Comparison of ENCODE assay signal across 21 cellular contexts in genomic region chr11:12226093-12226492, GRCh38.
DNase-seq lines count a peak whose midpoint lies in the region; ATAC-seq, FAIRE-seq and TF ChIP-seq lines count a peak whose summit lies in the region.
"Had no signal": no experiment of that assay in that cellular context is flagged by ENCODE, and none has a peak within 500 bp of the region (broad histone marks: within the 10 kb centered on the region; RNA-seq: fewer than 3 reads in every experiment).

No MANE protein-coding gene starts in this region.

- WGBS in body of pancreas, 2 donors, result 91 to 96% methylated on average over 8 of the region's 8 CpGs

- no peak for FAIRE-seq in H54 (lab: Jason Lieb, UNC)

- intact Hi-C loops in dendritic cell treated with granulocyte-macrophage colony-stimulating factor and Interleukin-4, amounts not matched to agents 40 ng/mL and 50 ng/mL, for 4 days (cut with micrococcal nuclease), result no loop called here
- intact Hi-C loops in body of pancreas (cut with DNase I), result no loop called here

- H3K9me3 ChIP-seq in thoracic aorta, result no peaks in the 10 kb centered on the region
- H3K9me3 ChIP-seq in body of pancreas, result no peaks in the 10 kb centered on the region
- H3K9me3 ChIP-seq: right lobe of liver had no signal

- H3K27me3 Mint-ChIP-seq in T-cell, result no peaks in the 10 kb centered on the region
- no peaks in the 10 kb centered on the region for H3K27me3 Mint-ChIP-seq in dendritic cell treated with granulocyte-macrophage colony-stimulating factor and Interleukin-4, amounts not matched to agents 40 ng/mL and 50 ng/mL, for 4 days

- H3K9me3 Mint-ChIP-seq in activated naive CD4-positive, alpha-beta T cell treated with anti-CD3 and anti-CD28 coated beads, Interleukin-2, amount 50 U/mL, for 72 hours, result peaks cover 0 to 5% of the 10 kb centered on the region in 2 donors
- H3K9me3 Mint-ChIP-seq in T-cell, result no peaks in the 10 kb centered on the region
- H3K9me3 Mint-ChIP-seq in dendritic cell treated with granulocyte-macrophage colony-stimulating factor and Interleukin-4, amounts not matched to agents 40 ng/mL and 50 ng/mL, for 4 days, result no peaks in the 10 kb centered on the region
- H3K9me3 Mint-ChIP-seq: memory B cell had no signal

- H3K4me3 ChIP-seq in thoracic aorta, result no peak overlapping the region
- H3K4me3 ChIP-seq in body of pancreas, result no peak overlapping the region
- H3K4me3 ChIP-seq: right lobe of liver had no signal

- peaks cover 47 to 48% (median 47%) of the 10 kb centered on the region in 3 donors for H3K4me1 Mint-ChIP-seq in T-cell
- H3K4me1 Mint-ChIP-seq in dendritic cell treated with granulocyte-macrophage colony-stimulating factor and Interleukin-4, amounts not matched to agents 40 ng/mL and 50 ng/mL, for 4 days (ENCODE audit: low read depth), result peaks cover 45% of the 10 kb centered on the region

- H3K27ac Mint-ChIP-seq in activated naive CD4-positive, alpha-beta T cell treated with anti-CD3 and anti-CD28 coated beads, Interleukin-2, amount 50 U/mL, for 72 hours, result peak overlapping the region; percentile 22 to 26
- H3K27ac Mint-ChIP-seq in T-cell, result peak overlapping the region; percentile 23 to 65
- H3K27ac Mint-ChIP-seq in dendritic cell treated with granulocyte-macrophage colony-stimulating factor and Interleukin-4, amounts not matched to agents 40 ng/mL and 50 ng/mL, for 4 days, result peak overlapping the region; percentile 41
- H3K27ac Mint-ChIP-seq: memory B cell had no signal

- H3K36me3 Mint-ChIP-seq in activated naive CD4-positive, alpha-beta T cell treated with anti-CD3 and anti-CD28 coated beads, Interleukin-2, amount 50 U/mL, for 72 hours, result peaks cover 14 to 61% of the 10 kb centered on the region in 2 donors
- peaks cover 31% of the 10 kb centered on the region for H3K36me3 Mint-ChIP-seq in T-cell
- H3K36me3 Mint-ChIP-seq in dendritic cell treated with granulocyte-macrophage colony-stimulating factor and Interleukin-4, amounts not matched to agents 40 ng/mL and 50 ng/mL, for 4 days (ENCODE audit: low read depth), result peaks cover 91% of the 10 kb centered on the region
- H3K36me3 Mint-ChIP-seq: memory B cell had no signal

- H3K4me3 Mint-ChIP-seq in T-cell, result no peak overlapping the region
- no peak overlapping the region for H3K4me3 Mint-ChIP-seq in dendritic cell treated with granulocyte-macrophage colony-stimulating factor and Interleukin-4, amounts not matched to agents 40 ng/mL and 50 ng/mL, for 4 days
- H3K4me3 Mint-ChIP-seq: memory B cell had no signal

- H3K4me1 ChIP-seq in thoracic aorta (ENCODE audit: control insufficient read depth in 1 of 2, low read depth in 2 of 2), result peaks cover 24 to 76% of the 10 kb centered on the region in 2 donors
- peaks cover 3% of the 10 kb centered on the region for H3K4me1 ChIP-seq in body of pancreas

- POLR2A ChIA-PET in T-cell (lab: Charles Lee), result interaction anchor here (0.8 to 1.3 kb wide), 2 partner anchors 33 to 379 kb away, joined by 3 to 4 read pairs; no protein-coding TSS in a partner anchor

- H3K27me3 ChIP-seq in thoracic aorta (replicated peaks; ENCODE audit: insufficient read depth) (no peaks in the 10 kb centered on the region), body of pancreas (no peaks in the 10 kb centered on the region)
- H3K27me3 ChIP-seq: right lobe of liver had no signal

- no peak for DNase-seq in activated naive CD4-positive, alpha-beta T cell treated with anti-CD3 and anti-CD28 coated beads, Interleukin-2, amount 50 U/mL, for 72 hours (ENCODE audit: low spot score in 2 of 2)
- no peak for DNase-seq in activated naive CD4-positive, alpha-beta T cell (lab: John Stamatoyannopoulos, UW)
- no peak for DNase-seq in T-cell
- no peak for DNase-seq in thoracic aorta (ENCODE audit: low spot score)
- no peak for DNase-seq in body of pancreas
- no peak for DNase-seq in H54 (ENCODE audit: insufficient read length, low spot score)
- DNase-seq: activated effector memory CD4-positive, alpha-beta T cell treated with anti-CD3 and anti-CD28 coated beads, Interleukin-2, amount 50 U/mL, for 16 hours; DMS79 treated with DMSO at 0.1 percent for 48 hours; effector memory CD4-positive, alpha-beta T cell; H7; KG1; MV-4-11; NCI-H1694; NCI-H69; right lobe of liver; SHP77; stimulated activated CD4-positive, alpha-beta T cell treated with anti-CD3 and anti-CD28 coated beads, Interleukin-15, amount 100 ng/mL, for 24 hours had no signal

- CTCF ChIA-PET in T-cell (lab: Charles Lee), result interaction anchor here in 1 of 2 donors (3.7 kb wide), 1 partner anchor 10 kb away, joined by 35 read pairs; no protein-coding TSS in a partner anchor

- no peak for ATAC-seq in activated naive CD4-positive, alpha-beta T cell treated with anti-CD3 and anti-CD28 coated beads, Interleukin-2, amount 50 U/mL, for 72 hours
- no peak for ATAC-seq in T-cell (replicated peaks in 1 of 4)
- ATAC-seq in thoracic aorta (ENCODE audit: insufficient number of reproducible peaks, low FRiP score, low read depth), result no peak
- no peak for ATAC-seq in body of pancreas
- no peak for ATAC-seq in HG02588 (IDR thresholded peaks at IDR 0.05; ENCODE audit: unreplicated experiment)
- ATAC-seq: right lobe of liver had no signal

- peak overlapping the region; percentile 86 to 95 for H3K27ac ChIP-seq in thoracic aorta
- no peak overlapping the region for H3K27ac ChIP-seq in body of pancreas
- H3K27ac ChIP-seq: right lobe of liver, VCaP had no signal

- no peak for TF ChIP-seq POLR2A in body of pancreas (IDR thresholded peaks at IDR 0.05)
- no peak for TF ChIP-seq POLR2A in H54 (IDR thresholded peaks at IDR 0.05; ENCODE audit: low read depth, low read length)

- H3K36me3 ChIP-seq in thoracic aorta (peaks cover 94% of the 10 kb centered on the region), body of pancreas (replicated peaks in 1 of 2; ENCODE audit: insufficient read depth in 1 of 2, low read depth in 2 of 2) (no peaks in the 10 kb centered on the region)

- no peak for TF ChIP-seq CTCF in thoracic aorta (IDR thresholded peaks at IDR 0.05)
- no peak for TF ChIP-seq CTCF in body of pancreas (IDR thresholded peaks at IDR 0.05)

Comparison
In these comparisons a context has a peak if more than half of its experiments do, and no peak if none do; other contexts are left out.
1. H3K27ac ChIP-seq: peak in thoracic aorta (2 of 2); none in body of pancreas (0 of 4).
2. Peak in every context shown above with its lines, with median percentiles within 50 percentile points of each other: H3K27ac Mint-ChIP-seq.